In the genomic region with DNA sequence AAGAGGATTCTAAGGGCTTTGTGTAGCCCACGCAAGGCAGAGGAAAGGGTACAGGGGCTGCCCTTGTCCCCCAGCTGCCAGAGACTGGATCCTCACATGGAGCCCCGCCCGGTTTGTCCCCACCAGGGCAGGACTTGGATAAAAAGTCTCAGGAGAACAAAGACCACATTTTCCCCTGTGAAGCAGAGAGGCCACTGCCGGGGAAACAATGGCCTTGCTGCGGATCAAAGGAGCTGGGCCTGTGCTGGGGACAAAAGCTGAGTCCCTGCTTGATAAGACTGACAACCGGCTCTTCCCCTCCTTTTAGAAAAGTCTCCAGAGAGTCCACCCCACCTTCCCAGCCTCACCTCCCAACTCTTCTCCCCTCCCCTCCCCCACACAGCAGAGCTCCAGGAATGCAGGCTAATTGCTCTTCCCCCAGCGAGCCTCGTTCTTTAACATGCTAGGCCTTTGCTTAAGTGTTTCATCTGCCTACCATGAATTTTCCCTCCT, we compare ENCODE assay signal across 1 cellular context.
TF ChIP-seq lines count a peak whose summit lies in the region.

No MANE protein-coding gene starts in this region.

TF ChIP-seq in HepG2, 621 proteins besides CTCF, POLR2A, EP300 and RAD21 (continued from another document and continues in another):
- TF ChIP-seq ZNF574 (CRISPR knock-in tag; IDR thresholded peaks at IDR 0.05), result peak; percentile 31
- TF ChIP-seq ZNF839 (CRISPR knock-in tag; IDR thresholded peaks at IDR 0.05; ENCODE audit: borderline replicate concordance), result no peak
- TF ChIP-seq DPF2 (CRISPR knock-in tag; IDR thresholded peaks at IDR 0.05; ENCODE audit: borderline replicate concordance, low read depth), result peak; percentile 53; the same call in 1 of the 2 replicates
- TF ChIP-seq ZNF598 (CRISPR knock-in tag; IDR thresholded peaks at IDR 0.05; ENCODE audit: borderline replicate concordance), result no peak
- TF ChIP-seq, protein P1, sequence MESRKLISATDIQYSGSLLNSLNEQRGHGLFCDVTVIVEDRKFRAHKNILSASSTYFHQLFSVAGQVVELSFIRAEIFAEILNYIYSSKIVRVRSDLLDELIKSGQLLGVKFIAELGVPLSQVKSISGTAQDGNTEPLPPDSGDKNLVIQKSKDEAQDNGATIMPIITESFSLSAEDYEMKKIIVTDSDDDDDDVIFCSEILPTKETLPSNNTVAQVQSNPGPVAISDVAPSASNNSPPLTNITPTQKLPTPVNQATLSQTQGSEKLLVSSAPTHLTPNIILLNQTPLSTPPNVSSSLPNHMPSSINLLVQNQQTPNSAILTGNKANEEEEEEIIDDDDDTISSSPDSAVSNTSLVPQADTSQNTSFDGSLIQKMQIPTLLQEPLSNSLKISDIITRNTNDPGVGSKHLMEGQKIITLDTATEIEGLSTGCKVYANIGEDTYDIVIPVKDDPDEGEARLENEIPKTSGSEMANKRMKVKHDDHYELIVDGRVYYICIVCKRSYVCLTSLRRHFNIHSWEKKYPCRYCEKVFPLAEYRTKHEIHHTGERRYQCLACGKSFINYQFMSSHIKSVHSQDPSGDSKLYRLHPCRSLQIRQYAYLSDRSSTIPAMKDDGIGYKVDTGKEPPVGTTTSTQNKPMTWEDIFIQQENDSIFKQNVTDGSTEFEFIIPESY (CRISPR knock-in tag; IDR thresholded peaks at IDR 0.05), result no peak
- no peak for TF ChIP-seq ZNF879 (CRISPR knock-in tag; IDR thresholded peaks at IDR 0.05)
- TF ChIP-seq MBD4 (IDR thresholded peaks at IDR 0.05; ENCODE audit: borderline replicate concordance, low read length), result no peak
- TF ChIP-seq BORCS8-MEF2B (CRISPR knock-in tag; IDR thresholded peaks at IDR 0.05), result no peak
- no peak for TF ChIP-seq MATR3 (CRISPR knock-in tag; IDR thresholded peaks at IDR 0.05)
- TF ChIP-seq KDM6A (CRISPR knock-in tag; IDR thresholded peaks at IDR 0.05; ENCODE audit: low read depth), result peak; percentile 53; the same call in 1 of the 2 replicates
- no peak for TF ChIP-seq SCMH1 (CRISPR knock-in tag; IDR thresholded peaks at IDR 0.05; ENCODE audit: borderline replicate concordance)
- no peak for TF ChIP-seq CEBPB (IDR thresholded peaks at IDR 0.05; ENCODE audit: borderline replicate concordance, low read depth, low read length)
- no peak for TF ChIP-seq ZNF335 (CRISPR knock-in tag; IDR thresholded peaks at IDR 0.05)
- TF ChIP-seq ZFYVE20 (CRISPR knock-in tag; IDR thresholded peaks at IDR 0.05; ENCODE audit: borderline replicate concordance, low read depth), result no peak
- TF ChIP-seq, protein P2, sequence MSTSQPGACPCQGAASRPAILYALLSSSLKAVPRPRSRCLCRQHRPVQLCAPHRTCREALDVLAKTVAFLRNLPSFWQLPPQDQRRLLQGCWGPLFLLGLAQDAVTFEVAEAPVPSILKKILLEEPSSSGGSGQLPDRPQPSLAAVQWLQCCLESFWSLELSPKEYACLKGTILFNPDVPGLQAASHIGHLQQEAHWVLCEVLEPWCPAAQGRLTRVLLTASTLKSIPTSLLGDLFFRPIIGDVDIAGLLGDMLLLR (CRISPR knock-in tag; IDR thresholded peaks at IDR 0.05), result no peak
- TF ChIP-seq ZNF101 (CRISPR knock-in tag; IDR thresholded peaks at IDR 0.05; ENCODE audit: borderline replicate concordance, low read depth), result no peak
- TF ChIP-seq ZNF282 (IDR thresholded peaks at IDR 0.05; ENCODE audit: partially characterized antibody), result no peak
- TF ChIP-seq FOXK1 (CRISPR knock-in tag; IDR thresholded peaks at IDR 0.05; ENCODE audit: borderline replicate concordance, low read depth), result no peak
- TF ChIP-seq ZFAT (CRISPR knock-in tag; conservative IDR thresholded peaks at IDR 0.05), result no peak
- TF ChIP-seq ZNF256 (CRISPR knock-in tag; conservative IDR thresholded peaks at IDR 0.05), result no peak
- no peak for TF ChIP-seq ZNF556 (CRISPR knock-in tag; IDR thresholded peaks at IDR 0.05; ENCODE audit: borderline replicate concordance)
- TF ChIP-seq, protein P3, sequence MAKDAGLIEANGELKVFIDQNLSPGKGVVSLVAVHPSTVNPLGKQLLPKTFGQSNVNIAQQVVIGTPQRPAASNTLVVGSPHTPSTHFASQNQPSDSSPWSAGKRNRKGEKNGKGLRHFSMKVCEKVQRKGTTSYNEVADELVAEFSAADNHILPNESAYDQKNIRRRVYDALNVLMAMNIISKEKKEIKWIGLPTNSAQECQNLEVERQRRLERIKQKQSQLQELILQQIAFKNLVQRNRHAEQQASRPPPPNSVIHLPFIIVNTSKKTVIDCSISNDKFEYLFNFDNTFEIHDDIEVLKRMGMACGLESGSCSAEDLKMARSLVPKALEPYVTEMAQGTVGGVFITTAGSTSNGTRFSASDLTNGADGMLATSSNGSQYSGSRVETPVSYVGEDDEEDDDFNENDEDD (CRISPR knock-in tag; IDR thresholded peaks at IDR 0.05; ENCODE audit: borderline replicate concordance), result 0 out of 2 replicates have a peak, but pooled peaks have one; percentile 9
- no peak for TF ChIP-seq EEA1 (CRISPR knock-in tag; IDR thresholded peaks at IDR 0.05; ENCODE audit: borderline replicate concordance)
- peak; percentile 73 for TF ChIP-seq MED1 (CRISPR knock-in tag; IDR thresholded peaks at IDR 0.05)
- no peak for TF ChIP-seq ZNF496 (CRISPR knock-in tag; IDR thresholded peaks at IDR 0.05; ENCODE audit: insufficient replicate concordance)
- TF ChIP-seq TERF1 (CRISPR knock-in tag; IDR thresholded peaks at IDR 0.05), result no peak
- no peak for TF ChIP-seq LBX2 (CRISPR knock-in tag; IDR thresholded peaks at IDR 0.05; ENCODE audit: borderline replicate concordance)
- TF ChIP-seq HMG20B (CRISPR knock-in tag; conservative IDR thresholded peaks at IDR 0.05), result no peak; the same call in 1 of the 2 replicates
- TF ChIP-seq NKX3-1 (CRISPR knock-in tag; IDR thresholded peaks at IDR 0.05), result no peak
- no peak for TF ChIP-seq RORA (CRISPR knock-in tag; IDR thresholded peaks at IDR 0.05)
- no peak for TF ChIP-seq ZMYM2 (CRISPR knock-in tag; IDR thresholded peaks at IDR 0.05)
- no peak for TF ChIP-seq KAT2B (IDR thresholded peaks at IDR 0.05; ENCODE audit: borderline replicate concordance, low read depth, low read length)
- no peak for TF ChIP-seq RELA (CRISPR knock-in tag; IDR thresholded peaks at IDR 0.05)
- TF ChIP-seq PBX3 (CRISPR knock-in tag; IDR thresholded peaks at IDR 0.05; ENCODE audit: borderline replicate concordance), result no peak
- no peak for TF ChIP-seq ZFP82 (CRISPR knock-in tag; IDR thresholded peaks at IDR 0.05; ENCODE audit: borderline replicate concordance)
- TF ChIP-seq ZNF18 (CRISPR knock-in tag; IDR thresholded peaks at IDR 0.05; ENCODE audit: insufficient replicate concordance), result no peak
- TF ChIP-seq LCORL (IDR thresholded peaks at IDR 0.05), result no peak
- TF ChIP-seq LCORL (CRISPR knock-in tag; IDR thresholded peaks at IDR 0.05), result peak; percentile 51
- peak; percentile 84 for TF ChIP-seq ISL2 (CRISPR knock-in tag; IDR thresholded peaks at IDR 0.05)
- TF ChIP-seq, protein P4, sequence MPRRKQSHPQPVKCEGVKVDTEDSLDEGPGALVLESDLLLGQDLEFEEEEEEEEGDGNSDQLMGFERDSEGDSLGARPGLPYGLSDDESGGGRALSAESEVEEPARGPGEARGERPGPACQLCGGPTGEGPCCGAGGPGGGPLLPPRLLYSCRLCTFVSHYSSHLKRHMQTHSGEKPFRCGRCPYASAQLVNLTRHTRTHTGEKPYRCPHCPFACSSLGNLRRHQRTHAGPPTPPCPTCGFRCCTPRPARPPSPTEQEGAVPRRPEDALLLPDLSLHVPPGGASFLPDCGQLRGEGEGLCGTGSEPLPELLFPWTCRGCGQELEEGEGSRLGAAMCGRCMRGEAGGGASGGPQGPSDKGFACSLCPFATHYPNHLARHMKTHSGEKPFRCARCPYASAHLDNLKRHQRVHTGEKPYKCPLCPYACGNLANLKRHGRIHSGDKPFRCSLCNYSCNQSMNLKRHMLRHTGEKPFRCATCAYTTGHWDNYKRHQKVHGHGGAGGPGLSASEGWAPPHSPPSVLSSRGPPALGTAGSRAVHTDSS (CRISPR knock-in tag; conservative IDR thresholded peaks at IDR 0.05), result no peak
- 0 out of 2 replicates have a peak, but pooled peaks have one; percentile 23 for TF ChIP-seq ZNF644 (CRISPR knock-in tag; IDR thresholded peaks at IDR 0.05; ENCODE audit: low read depth)
- peak; percentile 60 for TF ChIP-seq RARA (CRISPR knock-in tag; IDR thresholded peaks at IDR 0.05)
- TF ChIP-seq KDM2A (CRISPR knock-in tag; IDR thresholded peaks at IDR 0.05; ENCODE audit: borderline replicate concordance, low read depth), result 0 out of 2 replicates have a peak, but pooled peaks have one; percentile 56
- peak; percentile 37; the same call in 1 of the 2 replicates for TF ChIP-seq THRA (CRISPR knock-in tag; IDR thresholded peaks at IDR 0.05; ENCODE audit: borderline replicate concordance)
- TF ChIP-seq REXO4 (CRISPR knock-in tag; IDR thresholded peaks at IDR 0.05; ENCODE audit: borderline replicate concordance), result no peak
- TF ChIP-seq FOXM1 (CRISPR knock-in tag; IDR thresholded peaks at IDR 0.05), result no peak
- TF ChIP-seq HDAC2 (CRISPR knock-in tag; IDR thresholded peaks at IDR 0.05), result peak; percentile 82
- no peak for TF ChIP-seq GLI4 (CRISPR knock-in tag; IDR thresholded peaks at IDR 0.05; ENCODE audit: borderline replicate concordance)
